ENCODE assay signal across 8 cellular contexts in genomic region chr1:121184290-121185127, GRCh38. TPM values are rescaled to one million over a fixed set of nuclear protein-coding genes. Genes with fewer than 3 reads are reported as not detected.
DNase-seq lines count a peak whose midpoint lies in the region; ATAC-seq and TF ChIP-seq lines count a peak whose summit lies in the region.
"Not testable (repeated sequence)": the region's sequence is repeated elsewhere in the genome, so short reads cannot be mapped to it uniquely, and the experiment has no call there.

TSS of gene FAM72B (minus strand) at chr1:121184340. CDS start at chr1:121183489, 851 bp downstream.
TSS of gene SRGAP2C (plus strand) at chr1:121184975. CDS start at chr1:121187447, 2,472 bp downstream.

- H3K79me2 ChIP-seq in osteoblast (ENCODE audit: insufficient read depth, low read length), result not testable (repeated sequence)

- not testable (repeated sequence) for H3K36me3 ChIP-seq in osteoblast (ENCODE audit: insufficient read depth, low read length); thoracic aorta

- peak within 1 kb of the TSS; percentile 94 for H3K4me3 Mint-ChIP-seq in activated naive CD4-positive, alpha-beta T cell treated with anti-CD3 and anti-CD28 coated beads, Interleukin-2, amount 10 ng/mL, durations not matched to agents 7 days and 5 days

- H3K4me1 ChIP-seq in osteoblast (ENCODE audit: insufficient read depth, low read length); thoracic aorta (ENCODE audit: control insufficient read depth in 1 of 2, low read depth in 2 of 2): not testable (repeated sequence)

- H3K4me1 Mint-ChIP-seq in activated naive CD4-positive, alpha-beta T cell treated with anti-CD3 and anti-CD28 coated beads, Interleukin-2, amount 10 ng/mL, durations not matched to agents 7 days and 5 days, result not testable (repeated sequence)

- H3K27me3 ChIP-seq in osteoblast (ENCODE audit: insufficient read depth, low read length); thoracic aorta (replicated peaks; ENCODE audit: insufficient read depth): not testable (repeated sequence)

- not testable (repeated sequence) for H3K9me3 Mint-ChIP-seq in activated naive CD4-positive, alpha-beta T cell treated with anti-CD3 and anti-CD28 coated beads, Interleukin-2, amount 10 ng/mL, durations not matched to agents 7 days and 5 days

- not testable (repeated sequence) for H3K27ac ChIP-seq in osteoblast (ENCODE audit: low read depth, low read length)
- peak within 1 kb of the TSS; percentile 69 to 73 for H3K27ac ChIP-seq in thoracic aorta

- peak; percentile 88 for ATAC-seq in HG02642 (IDR thresholded peaks at IDR 0.05; ENCODE audit: poor library complexity, unreplicated experiment)
- peak; percentile 99 for ATAC-seq in thoracic aorta (ENCODE audit: insufficient number of reproducible peaks, low FRiP score, low read depth)

- not testable (repeated sequence) for H3K36me3 Mint-ChIP-seq in activated naive CD4-positive, alpha-beta T cell treated with anti-CD3 and anti-CD28 coated beads, Interleukin-2, amount 10 ng/mL, durations not matched to agents 7 days and 5 days

- not testable (repeated sequence) for H3K9me3 ChIP-seq in osteoblast (ENCODE audit: low read depth, low read length); thoracic aorta

- not testable (repeated sequence) for H4K20me1 ChIP-seq in osteoblast (ENCODE audit: insufficient read depth, low read length)

- peak within 1 kb of the TSS; percentile 66 for H3K4me3 ChIP-seq in osteoblast (ENCODE audit: insufficient read depth, low read length)
- peak within 1 kb of the TSS; percentile 70 for H3K4me3 ChIP-seq in thoracic aorta

- not testable (repeated sequence) for H3K27me3 Mint-ChIP-seq in activated naive CD4-positive, alpha-beta T cell treated with anti-CD3 and anti-CD28 coated beads, Interleukin-2, amount 10 ng/mL, durations not matched to agents 7 days and 5 days

- not testable (repeated sequence) for H2AFZ ChIP-seq in osteoblast (ENCODE audit: low read length)

- CTCF ChIA-PET in activated naive CD4-positive, alpha-beta T cell treated with anti-CD3 and anti-CD28 coated beads, Interleukin-2, amount 10 ng/mL, durations not matched to agents 7 days and 5 days (lab: Charles Lee), result not testable (repeated sequence)

- H3K27ac Mint-ChIP-seq in activated naive CD4-positive, alpha-beta T cell treated with anti-CD3 and anti-CD28 coated beads, Interleukin-2, amount 10 ng/mL, durations not matched to agents 7 days and 5 days, result peak within 1 kb of the TSS; percentile 94

- peak within 1 kb of the TSS; percentile 64 for H3K4me2 ChIP-seq in osteoblast (ENCODE audit: insufficient read depth, low read length)

- TF ChIP-seq CTCF in osteoblast (IDR thresholded peaks at IDR 0.05; ENCODE audit: extremely low read depth, low read depth, low read length); thoracic aorta (IDR thresholded peaks at IDR 0.05): not testable (repeated sequence)

- peak; percentile 98 for DNase-seq in GM04504 (ENCODE audit: low read depth)
- DNase-seq in NCI-H1105 treated with DMSO at 0.1 percent for 48 hours (lab: John Stamatoyannopoulos, UW), result peak; percentile 99
- peak; percentile 93 for DNase-seq in SKM-1 (lab: John Stamatoyannopoulos, UW; ENCODE audit: unreplicated experiment)
- peak; percentile 94 for DNase-seq in activated naive CD4-positive, alpha-beta T cell treated with anti-CD3 and anti-CD28 coated beads, Interleukin-2, amount 10 ng/mL, durations not matched to agents 7 days and 5 days
- peak; percentile 99 for DNase-seq in glomerular visceral epithelial cell (ENCODE audit: extremely low spot score)
- DNase-seq in osteoblast (ENCODE audit: insufficient read length, low spot score, missing footprints), result not testable (repeated sequence)
- DNase-seq in thoracic aorta (ENCODE audit: low spot score), result peak; percentile 96

RNA-seq across cellular contexts. Expression of gene FAM72B, which starts in this region (rescaled TPM):
- total RNA-seq in osteoblast (1.4 and 2.7 TPM in 2 replicates), thoracic aorta (under 1 TPM; 0.27 to 0.42 TPM)

RNA-seq across cellular contexts. Expression of gene SRGAP2C, which starts in this region (rescaled TPM):
- total RNA-seq in osteoblast, result 18.6 and 36.9 TPM in 2 replicates
- total RNA-seq in thoracic aorta, result 10 to 100 TPM; 19.1 to 27.7 TPM
